Comparison of ENCODE assay signal across 1 cellular context in the genomic region with DNA sequence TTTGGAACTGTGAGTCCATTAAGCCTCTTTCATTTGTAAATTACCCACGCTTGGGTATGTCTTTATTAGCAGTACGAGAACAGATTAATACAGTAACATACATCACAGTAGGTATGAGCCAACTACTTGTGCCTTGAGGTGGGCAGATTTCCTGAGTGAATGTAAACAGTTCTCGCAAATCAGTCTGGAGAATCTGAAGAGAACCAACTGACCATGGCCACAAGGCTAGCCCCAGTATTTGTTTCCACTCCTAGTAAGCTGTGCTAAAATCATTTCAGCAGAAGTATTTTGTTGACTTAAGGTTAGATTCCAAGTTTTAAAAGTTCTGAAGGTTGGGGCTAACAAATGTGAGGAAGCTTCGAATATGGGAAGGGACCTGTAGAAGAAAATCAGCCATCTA.
TF ChIP-seq lines count a peak whose summit lies in the region.

No MANE protein-coding gene starts in this region.

TF ChIP-seq in WTC11, 78 proteins besides CTCF, POLR2A, EP300 and RAD21 (continued from another document):
- TF ChIP-seq ELF4 (CRISPR knock-in tag; IDR thresholded peaks at IDR 0.05; ENCODE audit: low read depth) (no peak), NR1H2 (CRISPR knock-in tag; IDR thresholded peaks at IDR 0.05) (no peak), ATF1 (CRISPR knock-in tag; IDR thresholded peaks at IDR 0.05) (no peak), JAZF1 (CRISPR knock-in tag; IDR thresholded peaks at IDR 0.05) (no peak), NR3C1 (CRISPR knock-in tag; conservative IDR thresholded peaks at IDR 0.05; ENCODE audit: low read depth) (no peak), TEAD4 (CRISPR knock-in tag; IDR thresholded peaks at IDR 0.05) (no peak), ZNF416 (CRISPR knock-in tag; IDR thresholded peaks at IDR 0.05) (no peak), NFATC4 (CRISPR knock-in tag; IDR thresholded peaks at IDR 0.05) (no peak), SMAD4 (CRISPR knock-in tag; IDR thresholded peaks at IDR 0.05) (no peak), RELA (CRISPR knock-in tag; IDR thresholded peaks at IDR 0.05; ENCODE audit: borderline replicate concordance) (no peak)
- TF ChIP-seq, protein P1, sequence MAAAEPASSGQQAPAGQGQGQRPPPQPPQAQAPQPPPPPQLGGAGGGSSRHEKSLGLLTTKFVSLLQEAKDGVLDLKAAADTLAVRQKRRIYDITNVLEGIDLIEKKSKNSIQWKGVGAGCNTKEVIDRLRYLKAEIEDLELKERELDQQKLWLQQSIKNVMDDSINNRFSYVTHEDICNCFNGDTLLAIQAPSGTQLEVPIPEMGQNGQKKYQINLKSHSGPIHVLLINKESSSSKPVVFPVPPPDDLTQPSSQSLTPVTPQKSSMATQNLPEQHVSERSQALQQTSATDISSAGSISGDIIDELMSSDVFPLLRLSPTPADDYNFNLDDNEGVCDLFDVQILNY (CRISPR knock-in tag; IDR thresholded peaks at IDR 0.05) = no peak
- TF ChIP-seq, protein P2, sequence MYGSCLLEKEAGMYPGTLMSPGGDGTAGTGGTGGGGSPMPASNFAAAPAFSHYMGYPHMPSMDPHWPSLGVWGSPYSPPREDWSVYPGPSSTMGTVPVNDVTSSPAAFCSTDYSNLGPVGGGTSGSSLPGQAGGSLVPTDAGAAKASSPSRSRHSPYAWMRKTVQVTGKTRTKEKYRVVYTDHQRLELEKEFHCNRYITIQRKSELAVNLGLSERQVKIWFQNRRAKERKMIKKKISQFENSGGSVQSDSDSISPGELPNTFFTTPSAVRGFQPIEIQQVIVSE (CRISPR knock-in tag; IDR thresholded peaks at IDR 0.05; ENCODE audit: borderline replicate concordance) = no peak
- TF ChIP-seq, protein P3, sequence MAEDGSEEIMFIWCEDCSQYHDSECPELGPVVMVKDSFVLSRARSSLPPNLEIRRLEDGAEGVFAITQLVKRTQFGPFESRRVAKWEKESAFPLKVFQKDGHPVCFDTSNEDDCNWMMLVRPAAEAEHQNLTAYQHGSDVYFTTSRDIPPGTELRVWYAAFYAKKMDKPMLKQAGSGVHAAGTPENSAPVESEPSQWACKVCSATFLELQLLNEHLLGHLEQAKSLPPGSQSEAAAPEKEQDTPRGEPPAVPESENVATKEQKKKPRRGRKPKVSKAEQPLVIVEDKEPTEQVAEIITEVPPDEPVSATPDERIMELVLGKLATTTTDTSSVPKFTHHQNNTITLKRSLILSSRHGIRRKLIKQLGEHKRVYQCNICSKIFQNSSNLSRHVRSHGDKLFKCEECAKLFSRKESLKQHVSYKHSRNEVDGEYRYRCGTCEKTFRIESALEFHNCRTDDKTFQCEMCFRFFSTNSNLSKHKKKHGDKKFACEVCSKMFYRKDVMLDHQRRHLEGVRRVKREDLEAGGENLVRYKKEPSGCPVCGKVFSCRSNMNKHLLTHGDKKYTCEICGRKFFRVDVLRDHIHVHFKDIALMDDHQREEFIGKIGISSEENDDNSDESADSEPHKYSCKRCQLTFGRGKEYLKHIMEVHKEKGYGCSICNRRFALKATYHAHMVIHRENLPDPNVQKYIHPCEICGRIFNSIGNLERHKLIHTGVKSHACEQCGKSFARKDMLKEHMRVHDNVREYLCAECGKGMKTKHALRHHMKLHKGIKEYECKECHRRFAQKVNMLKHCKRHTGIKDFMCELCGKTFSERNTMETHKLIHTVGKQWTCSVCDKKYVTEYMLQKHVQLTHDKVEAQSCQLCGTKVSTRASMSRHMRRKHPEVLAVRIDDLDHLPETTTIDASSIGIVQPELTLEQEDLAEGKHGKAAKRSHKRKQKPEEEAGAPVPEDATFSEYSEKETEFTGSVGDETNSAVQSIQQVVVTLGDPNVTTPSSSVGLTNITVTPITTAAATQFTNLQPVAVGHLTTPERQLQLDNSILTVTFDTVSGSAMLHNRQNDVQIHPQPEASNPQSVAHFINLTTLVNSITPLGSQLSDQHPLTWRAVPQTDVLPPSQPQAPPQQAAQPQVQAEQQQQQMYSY (CRISPR knock-in tag; IDR thresholded peaks at IDR 0.05) = no peak
- TF ChIP-seq, protein P4, sequence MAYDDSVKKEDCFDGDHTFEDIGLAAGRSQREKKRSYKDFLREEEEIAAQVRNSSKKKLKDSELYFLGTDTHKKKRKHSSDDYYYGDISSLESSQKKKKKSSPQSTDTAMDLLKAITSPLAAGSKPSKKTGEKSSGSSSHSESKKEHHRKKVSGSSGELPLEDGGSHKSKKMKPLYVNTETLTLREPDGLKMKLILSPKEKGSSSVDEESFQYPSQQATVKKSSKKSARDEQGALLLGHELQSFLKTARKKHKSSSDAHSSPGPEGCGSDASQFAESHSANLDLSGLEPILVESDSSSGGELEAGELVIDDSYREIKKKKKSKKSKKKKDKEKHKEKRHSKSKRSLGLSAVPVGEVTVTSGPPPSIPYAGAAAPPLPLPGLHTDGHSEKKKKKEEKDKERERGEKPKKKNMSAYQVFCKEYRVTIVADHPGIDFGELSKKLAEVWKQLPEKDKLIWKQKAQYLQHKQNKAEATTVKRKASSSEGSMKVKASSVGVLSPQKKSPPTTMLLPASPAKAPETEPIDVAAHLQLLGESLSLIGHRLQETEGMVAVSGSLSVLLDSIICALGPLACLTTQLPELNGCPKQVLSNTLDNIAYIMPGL (CRISPR knock-in tag; IDR thresholded peaks at IDR 0.05) = no peak
TF ChIP-seq in WTC11: peak in this region for 0.
